8 cellular contexts compared by ENCODE assay signal in the genomic region with DNA sequence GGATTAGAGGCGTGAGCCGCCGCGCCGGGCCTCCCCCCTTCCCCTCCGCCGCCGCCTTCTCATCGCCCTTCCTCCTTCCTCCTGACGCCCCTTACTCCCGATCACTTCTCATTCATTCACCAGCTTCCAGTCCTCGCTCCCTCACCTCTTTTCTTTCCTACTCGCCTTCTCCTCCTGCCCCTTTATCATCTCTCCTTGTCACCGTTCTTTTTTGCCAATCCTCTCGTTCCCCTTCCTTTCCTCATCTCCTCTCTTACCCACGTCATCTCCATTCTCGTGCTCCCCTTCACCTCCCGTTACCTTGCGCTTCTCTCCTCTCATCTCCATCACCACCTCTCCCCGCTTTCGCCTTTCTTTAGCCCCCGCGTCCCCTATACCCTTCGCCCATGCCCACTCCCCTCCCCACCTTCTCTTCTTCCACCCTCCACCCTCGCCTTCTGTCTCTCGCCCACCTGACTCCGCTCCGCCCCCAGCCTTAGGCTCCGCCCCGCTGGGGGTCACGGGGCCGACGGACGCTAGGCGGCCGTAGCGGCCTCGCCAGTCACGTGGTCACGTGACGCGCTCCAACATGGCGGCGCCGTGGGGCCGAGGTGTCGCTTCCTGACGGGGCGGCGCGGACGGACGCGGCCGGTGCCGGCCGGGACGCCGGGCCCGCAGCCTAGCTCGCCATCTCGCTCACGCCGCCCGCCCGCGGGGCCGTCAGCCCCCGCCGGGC. TPM values are rescaled to one million over a fixed set of nuclear protein-coding genes. Genes with fewer than 3 reads are reported as not detected.
DNase-seq lines count a peak whose midpoint lies in the region; FAIRE-seq and TF ChIP-seq lines count a peak whose summit lies in the region.

A gene (plus strand): TSS at position 544 of the 715 bp plus-strand sequence. CDS start 179 bp downstream, outside the sequence.

- H3K27me3 ChIP-seq in neutrophil: no peaks in the 10 kb centered on the region

- peak within 1 kb of the TSS; percentile 100 for H3K4me3 Mint-ChIP-seq in activated naive CD4-positive, alpha-beta T cell treated with anti-CD3 and anti-CD28 coated beads for 36 hours

- H3K4me3 ChIP-seq in HEK293 (ENCODE audit: low read depth, low read length) (peak within 1 kb of the TSS; percentile 86), neutrophil (ENCODE audit: low read depth in 1 of 2, low read length in 1 of 2) (peak within 1 kb of the TSS; percentile 86 to 93)

- CTCF ChIA-PET in HEK293 (lab: Yijun Ruan, JAX): interaction anchor here (0.7 to 1.9 kb wide), 3 partner anchors 133 to 687 kb away, joined by 3 to 7 read pairs (median 4); no protein-coding TSS in a partner anchor
- CTCF ChIA-PET in activated naive CD4-positive, alpha-beta T cell treated with anti-CD3 and anti-CD28 coated beads for 36 hours (lab: Charles Lee): interaction anchor here (1.0 to 1.2 kb wide), 2 partner anchors 12 to 264 kb away, joined by 3 read pairs; no protein-coding TSS in a partner anchor

- peak within 1 kb of the TSS; percentile 98 for H3K27ac Mint-ChIP-seq in activated naive CD4-positive, alpha-beta T cell treated with anti-CD3 and anti-CD28 coated beads for 36 hours

- peaks cover 2% of the 10 kb centered on the region for H3K36me3 Mint-ChIP-seq in activated naive CD4-positive, alpha-beta T cell treated with anti-CD3 and anti-CD28 coated beads for 36 hours (ENCODE audit: low read depth)

- H3K4me1 Mint-ChIP-seq in activated naive CD4-positive, alpha-beta T cell treated with anti-CD3 and anti-CD28 coated beads for 36 hours (ENCODE audit: low read depth): peaks cover 46% of the 10 kb centered on the region

- no peaks in the 10 kb centered on the region for H3K27me3 Mint-ChIP-seq in activated naive CD4-positive, alpha-beta T cell treated with anti-CD3 and anti-CD28 coated beads for 36 hours (ENCODE audit: low read depth)

- peak; percentile 66 for TF ChIP-seq CTCF in HEK293 (tag by site-specific recombination; IDR thresholded peaks at IDR 0.05)
- TF ChIP-seq CTCF in neutrophil (IDR thresholded peaks at IDR 0.05): peak; percentile 54
- TF ChIP-seq CTCF in subcutaneous adipose tissue (IDR thresholded peaks at IDR 0.05; ENCODE audit: low read depth): no peak

- POLR2A ChIA-PET in HEK293 (lab: Yijun Ruan, JAX): interaction anchor here (0.7 to 1.1 kb wide), 2 partner anchors 28 to 94 kb away, joined by 3 to 4 read pairs; a partner anchor contains a TSS

- H3K9me3 ChIP-seq in HEK293 (ENCODE audit: control insufficient read depth, insufficient read depth, low read depth, low read length) (no peaks in the 10 kb centered on the region), neutrophil (no peaks in the 10 kb centered on the region)

- H3K4me1 ChIP-seq in HEK293 (ENCODE audit: control insufficient read depth, insufficient read depth, low read length) (peaks cover 4% of the 10 kb centered on the region; the same call in 1 of the 2 replicates), neutrophil (ENCODE audit: control insufficient read depth in 1 of 2, insufficient read depth in 1 of 2, low read depth in 1 of 2, low read length in 1 of 2) (peaks cover 23 to 24% of the 10 kb centered on the region in 2 experiments)

- intact Hi-C loops in activated naive CD4-positive, alpha-beta T cell treated with anti-CD3 and anti-CD28 coated beads for 36 hours (cut with micrococcal nuclease): loop anchor here (1.0 to 10.0 kb wide), 3 partner anchors 99 to 243 kb away; a partner anchor contains a TSS

- no peak for FAIRE-seq in frontal cortex (lab: Jason Lieb, UNC)

- H3K27ac ChIP-seq in HEK293 (ENCODE audit: extremely low read depth, low read depth, low read length) (peak within 1 kb of the TSS; percentile 58; the same call in 1 of the 2 replicates), neutrophil (peak within 1 kb of the TSS; percentile 94)

- H3K36me3 ChIP-seq in HEK293 (ENCODE audit: control insufficient read depth in 2 of 2, insufficient read depth in 1 of 2, low read length in 2 of 2) (no peaks in the 10 kb centered on the region), neutrophil (no peaks in the 10 kb centered on the region)

- no peaks in the 10 kb centered on the region for H3K9me3 Mint-ChIP-seq in activated naive CD4-positive, alpha-beta T cell treated with anti-CD3 and anti-CD28 coated beads for 36 hours

- DNase-seq in GF-D8 (lab: John Stamatoyannopoulos, UW): peak; percentile 64
- DNase-seq in MV-4-11 (lab: John Stamatoyannopoulos, UW): peak; percentile 85
- DNase-seq in SK-N-DZ (ENCODE audit: low spot score): peak; percentile 96
- peak; percentile 94 for DNase-seq in activated naive CD4-positive, alpha-beta T cell treated with anti-CD3 and anti-CD28 coated beads for 36 hours
- DNase-seq in frontal cortex (ENCODE audit: low spot score in 2 of 2): peak; percentile 98

TF ChIP-seq in HEK293, 187 proteins besides CTCF, POLR2A, EP300 and RAD21 (continues in another document):
- TF ChIP-seq ZNF112 (tag by site-specific recombination; IDR thresholded peaks at IDR 0.05) (no peak), GLIS2 (tag by site-specific recombination; IDR thresholded peaks at IDR 0.05) (peak; percentile 69), REPIN1 (tag by site-specific recombination; IDR thresholded peaks at IDR 0.05; ENCODE audit: low read depth) (0 out of 2 replicates have a peak, but pooled peaks have one; percentile 87), EGR2 (tag by site-specific recombination; IDR thresholded peaks at IDR 0.05; ENCODE audit: low read depth) (peak; percentile 100), ZNF501 (tag by site-specific recombination; IDR thresholded peaks at IDR 0.05) (peak; percentile 71; the same call in 1 of the 2 replicates), ZNF561 (tag by site-specific recombination; IDR thresholded peaks at IDR 0.05; ENCODE audit: borderline replicate concordance) (peak; percentile 82; the same call in 1 of the 2 replicates), YY2 (tag by site-specific recombination; IDR thresholded peaks at IDR 0.05) (peak; percentile 82)
- TF ChIP-seq, protein P1, sequence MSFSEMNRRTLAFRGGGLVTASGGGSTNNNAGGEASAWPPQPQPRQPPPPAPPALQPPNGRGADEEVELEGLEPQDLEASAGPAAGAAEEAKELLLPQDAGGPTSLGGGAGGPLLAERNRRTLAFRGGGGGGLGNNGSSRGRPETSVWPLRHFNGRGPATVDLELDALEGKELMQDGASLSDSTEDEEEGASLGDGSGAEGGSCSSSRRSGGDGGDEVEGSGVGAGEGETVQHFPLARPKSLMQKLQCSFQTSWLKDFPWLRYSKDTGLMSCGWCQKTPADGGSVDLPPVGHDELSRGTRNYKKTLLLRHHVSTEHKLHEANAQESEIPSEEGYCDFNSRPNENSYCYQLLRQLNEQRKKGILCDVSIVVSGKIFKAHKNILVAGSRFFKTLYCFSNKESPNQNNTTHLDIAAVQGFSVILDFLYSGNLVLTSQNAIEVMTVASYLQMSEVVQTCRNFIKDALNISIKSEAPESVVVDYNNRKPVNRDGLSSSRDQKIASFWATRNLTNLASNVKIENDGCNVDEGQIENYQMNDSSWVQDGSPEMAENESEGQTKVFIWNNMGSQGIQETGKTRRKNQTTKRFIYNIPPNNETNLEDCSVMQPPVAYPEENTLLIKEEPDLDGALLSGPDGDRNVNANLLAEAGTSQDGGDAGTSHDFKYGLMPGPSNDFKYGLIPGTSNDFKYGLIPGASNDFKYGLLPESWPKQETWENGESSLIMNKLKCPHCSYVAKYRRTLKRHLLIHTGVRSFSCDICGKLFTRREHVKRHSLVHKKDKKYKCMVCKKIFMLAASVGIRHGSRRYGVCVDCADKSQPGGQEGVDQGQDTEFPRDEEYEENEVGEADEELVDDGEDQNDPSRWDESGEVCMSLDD (tag by site-specific recombination; IDR thresholded peaks at IDR 0.05): peak; percentile 94
- TF ChIP-seq, protein P2, sequence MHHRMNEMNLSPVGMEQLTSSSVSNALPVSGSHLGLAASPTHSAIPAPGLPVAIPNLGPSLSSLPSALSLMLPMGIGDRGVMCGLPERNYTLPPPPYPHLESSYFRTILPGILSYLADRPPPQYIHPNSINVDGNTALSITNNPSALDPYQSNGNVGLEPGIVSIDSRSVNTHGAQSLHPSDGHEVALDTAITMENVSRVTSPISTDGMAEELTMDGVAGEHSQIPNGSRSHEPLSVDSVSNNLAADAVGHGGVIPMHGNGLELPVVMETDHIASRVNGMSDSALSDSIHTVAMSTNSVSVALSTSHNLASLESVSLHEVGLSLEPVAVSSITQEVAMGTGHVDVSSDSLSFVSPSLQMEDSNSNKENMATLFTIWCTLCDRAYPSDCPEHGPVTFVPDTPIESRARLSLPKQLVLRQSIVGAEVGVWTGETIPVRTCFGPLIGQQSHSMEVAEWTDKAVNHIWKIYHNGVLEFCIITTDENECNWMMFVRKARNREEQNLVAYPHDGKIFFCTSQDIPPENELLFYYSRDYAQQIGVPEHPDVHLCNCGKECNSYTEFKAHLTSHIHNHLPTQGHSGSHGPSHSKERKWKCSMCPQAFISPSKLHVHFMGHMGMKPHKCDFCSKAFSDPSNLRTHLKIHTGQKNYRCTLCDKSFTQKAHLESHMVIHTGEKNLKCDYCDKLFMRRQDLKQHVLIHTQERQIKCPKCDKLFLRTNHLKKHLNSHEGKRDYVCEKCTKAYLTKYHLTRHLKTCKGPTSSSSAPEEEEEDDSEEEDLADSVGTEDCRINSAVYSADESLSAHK (tag by site-specific recombination; IDR thresholded peaks at IDR 0.05): peak; percentile 72

RNA-seq across cellular contexts. Expression of the gene that starts here (rescaled TPM):
- 20.3 and 23.5 TPM in 2 replicates for polyA plus RNA-seq in SK-N-DZ (2014; cell fraction: cytosol; rRNA removed)
- polyA plus RNA-seq in SK-N-DZ (2014; cell fraction: nucleus; rRNA removed): 34.1 and 35.4 TPM in 2 replicates
- 10 to 100 TPM; 18.2 to 18.6 TPM for total RNA-seq in activated naive CD4-positive, alpha-beta T cell treated with anti-CD3 and anti-CD28 coated beads for 36 hours
- total RNA-seq in frontal cortex (26.9 TPM), subcutaneous adipose tissue (10 to 100 TPM; 30.8 to 40.1 (median 35.5) TPM)

Comparison
In these comparisons a context has a peak if more than half of its experiments do, and no peak if none do; other contexts are left out.
1. Peak in every context shown above with its lines: DNase-seq, H3K4me3 ChIP-seq and H3K27ac ChIP-seq.